In genomic region chr16:3285131-3285530, GRCh38 we compare ENCODE assay signal across 1 cellular context.
TF ChIP-seq lines count a peak whose summit lies in the region.

No MANE protein-coding gene starts in this region.

TF ChIP-seq in endothelial cell of umbilical vein, 7 proteins besides CTCF, POLR2A, EP300 and RAD21:
- TF ChIP-seq POLR2AphosphoS5 (IDR thresholded peaks at IDR 0.05; ENCODE audit: insufficient read depth, low read depth, low read length): no peak
- no peak for TF ChIP-seq EZH2 (IDR thresholded peaks at IDR 0.05; ENCODE audit: borderline replicate concordance, low read depth, low read length, severe bottlenecking)
- no peak for TF ChIP-seq GATA2 (IDR thresholded peaks at IDR 0.05; ENCODE audit: insufficient read depth, insufficient read length, low read depth, low read length)
- no peak for TF ChIP-seq MYC (IDR thresholded peaks at IDR 0.05; ENCODE audit: low read depth, low read length)
- no peak for TF ChIP-seq FOS (IDR thresholded peaks at IDR 0.05; ENCODE audit: borderline replicate concordance, insufficient read depth, low read length)
